ENCODE assay signal across 11 cellular contexts in the genomic region with DNA sequence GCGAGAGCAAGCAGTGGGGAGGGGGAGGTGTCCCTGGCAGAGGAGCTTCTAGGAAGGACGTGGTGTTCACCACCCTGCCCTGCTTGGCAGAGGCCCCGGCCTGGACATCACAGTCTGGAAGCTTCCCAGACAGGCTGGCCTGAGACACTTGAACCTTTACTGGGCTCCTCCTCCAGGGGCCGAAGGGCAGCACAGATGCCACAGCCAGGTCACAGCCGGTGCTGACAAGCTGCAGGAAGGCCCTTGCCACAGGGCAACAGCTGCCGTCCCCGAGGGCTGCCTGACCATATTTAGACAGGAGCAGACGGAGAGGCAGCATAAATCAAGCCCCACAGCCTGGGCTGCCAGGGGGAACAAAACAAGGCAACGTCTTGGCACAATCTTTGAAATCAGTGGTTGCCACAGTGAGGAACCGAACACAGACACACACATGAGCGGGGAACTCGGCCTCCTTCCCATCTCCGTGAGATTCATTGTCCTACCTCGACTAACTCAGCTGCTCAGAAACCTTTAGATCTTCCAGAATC. TPM values are rescaled to one million over a fixed set of nuclear protein-coding genes. Genes with fewer than 3 reads are reported as not detected.
DNase-seq lines count a peak whose midpoint lies in the region; ATAC-seq and TF ChIP-seq lines count a peak whose summit lies in the region.
"Had no signal": no experiment of that assay in that cellular context is flagged by ENCODE, and none has a peak within 500 bp of the region (broad histone marks: within the 10 kb centered on the region; RNA-seq: fewer than 3 reads in every experiment).

No MANE protein-coding gene starts in this region.

- H3K9me3 ChIP-seq in SK-N-SH (no peaks in the 10 kb centered on the region), gastroesophageal sphincter (no peaks in the 10 kb centered on the region), uterus (no peaks in the 10 kb centered on the region)

- peak; percentile 61 for DNase-seq in SK-N-SH
- DNase-seq in uterus, result peak; percentile 76
- DNase-seq: NCI-H1436 had no signal

- H4K20me1 ChIP-seq in SK-N-SH (ENCODE audit: insufficient read depth), result no peaks in the 10 kb centered on the region

- TF ChIP-seq CTCF in SK-N-SH (IDR thresholded peaks at IDR 0.05) (no peak), gastroesophageal sphincter (IDR thresholded peaks at IDR 0.05) (peak in 2 of 4 experiments; percentile 15 to 26), nephron (IDR thresholded peaks at IDR 0.05; ENCODE audit: unreplicated experiment in 3 of 3) (no peak), uterus (IDR thresholded peaks at IDR 0.05) (no peak)

- CTCF ChIA-PET in SK-N-SH (lab: Yijun Ruan, JAX), result interaction anchor here (0.9 to 3.5 kb wide), 4 partner anchors 10 to 134 kb away, joined by 3 to 15 read pairs (median 9); partner anchors contain the start of gene PRIMA1

- no peaks in the 10 kb centered on the region for H3K36me3 ChIP-seq in SK-N-SH (replicated peaks in 1 of 2; ENCODE audit: control insufficient read depth in 1 of 2, insufficient read depth in 2 of 2, low read length in 1 of 2)
- no peaks in the 10 kb centered on the region for H3K36me3 ChIP-seq in gastroesophageal sphincter
- no peaks in the 10 kb centered on the region for H3K36me3 ChIP-seq in uterus

- H3K4me1 Mint-ChIP-seq in nephron, result peaks cover 37% of the 10 kb centered on the region

- no peak overlapping the region for H3K4me2 ChIP-seq in SK-N-SH

- H3K27ac Mint-ChIP-seq in nephron, result peak overlapping the region in 2 of 3 experiments; percentile 55 to 64

- H3K27ac ChIP-seq in SK-N-SH (ENCODE audit: low read depth in 2 of 2, low read length in 1 of 2) (peak overlapping the region in 1 of 2 experiments; percentile 91; a peak in 2 of 4 replicates), gastroesophageal sphincter (peak overlapping the region; percentile 35 to 91 (median 86)), uterus (peak overlapping the region; percentile 62 to 68)
- H3K27ac ChIP-seq: parathyroid adenoma had no signal

- intact Hi-C loops in uterus (cut with DNase I; ENCODE audit: low total_unique reads), result no loop called here

- no peaks in the 10 kb centered on the region for H3K36me3 Mint-ChIP-seq in nephron (ENCODE audit: low read depth)

- H3K9me3 Mint-ChIP-seq in nephron, result no peaks in the 10 kb centered on the region

- no peaks in the 10 kb centered on the region for H3K9me2 ChIP-seq in SK-N-SH

- H3K4me3 Mint-ChIP-seq in nephron, result no peak overlapping the region

- peaks cover 20% of the 10 kb centered on the region for H3K27me3 Mint-ChIP-seq in nephron (ENCODE audit: low read depth)

- no peaks in the 10 kb centered on the region for H3K79me2 ChIP-seq in SK-N-SH (ENCODE audit: insufficient read depth)
- H3K79me2 ChIP-seq: parathyroid adenoma had no signal

- H3K27me3 ChIP-seq in SK-N-SH (ENCODE audit: insufficient read depth) (no peaks in the 10 kb centered on the region), gastroesophageal sphincter (no peaks in the 10 kb centered on the region), uterus (no peaks in the 10 kb centered on the region)

- WGBS in SK-N-SH (ENCODE audit: low lambda C conversion rate), result 16% methylated on average over 8 of the region's 14 CpGs
- WGBS in gastroesophageal sphincter (ENCODE audit: low coverage in 1 of 2), 2 donors, result 0 to 3% methylated on average over 1 to 4 of the region's 14 CpGs

- no peak overlapping the region for H2AFZ ChIP-seq in SK-N-SH (ENCODE audit: low read depth)
- H2AFZ ChIP-seq: parathyroid adenoma had no signal

- TF ChIP-seq POLR2A in gastroesophageal sphincter (IDR thresholded peaks at IDR 0.05) (no peak), uterus (IDR thresholded peaks at IDR 0.05) (no peak)

- H3K9ac ChIP-seq in SK-N-SH, result no peak overlapping the region
- H3K9ac ChIP-seq: parathyroid adenoma had no signal

- ATAC-seq in SK-N-SH treated with all-trans-retinoic acid at 6 μM for 48 hours (no peak; the same call in 2 of the 3 replicates), gastroesophageal sphincter (peak; percentile 70), GM21423 (IDR thresholded peaks at IDR 0.05; ENCODE audit: unreplicated experiment) (no peak), HG03571 (IDR thresholded peaks at IDR 0.05; ENCODE audit: unreplicated experiment) (no peak), GM18861 (IDR thresholded peaks at IDR 0.05; ENCODE audit: unreplicated experiment) (no peak)

- H3K4me1 ChIP-seq in SK-N-SH (ENCODE audit: control insufficient read depth in 1 of 2, insufficient read depth in 2 of 2, low read depth in 1 of 2, low read length in 1 of 2) (peaks cover 0 to 53% of the 10 kb centered on the region in 2 experiments; a peak in 1 of 4 replicates), gastroesophageal sphincter (peaks cover 0 to 79% (median 34%) of the 10 kb centered on the region in 3 donors), uterus (peaks cover 0 to 10% of the 10 kb centered on the region in 2 donors)
- H3K4me1 ChIP-seq: parathyroid adenoma had no signal

- TF ChIP-seq RAD21 in SK-N-SH (IDR thresholded peaks at IDR 0.05; ENCODE audit: low read length), result no peak

- TF ChIP-seq EP300 in SK-N-SH (IDR thresholded peaks at IDR 0.05; ENCODE audit: borderline replicate concordance in 1 of 2, low read depth in 1 of 2, low read length in 1 of 2), result no peak
- TF ChIP-seq EP300 in gastroesophageal sphincter (IDR thresholded peaks at IDR 0.05), result no peak

- H3K4me3 ChIP-seq in SK-N-SH (ENCODE audit: low read depth in 2 of 2, low read length in 1 of 2) (no peak overlapping the region), gastroesophageal sphincter (peak overlapping the region in 1 of 2 donors; percentile 20), uterus (no peak overlapping the region)

- no peaks in the 10 kb centered on the region for H3F3A ChIP-seq in SK-N-SH (replicated peaks; ENCODE audit: insufficient read depth)

- POLR2A ChIA-PET in SK-N-SH (lab: Yijun Ruan, JAX), result interaction anchor here (1.2 to 1.6 kb wide), 4 partner anchors 11 to 135 kb away, joined by 3 to 15 read pairs (median 4); no protein-coding TSS in a partner anchor

TF ChIP-seq in SK-N-SH, 30 proteins besides CTCF, POLR2A, EP300 and RAD21:
- TF ChIP-seq FOXM1 (IDR thresholded peaks at IDR 0.05; ENCODE audit: low read depth), result no peak
- no peak for TF ChIP-seq FOXJ3 (CRISPR knock-in tag; IDR thresholded peaks at IDR 0.05)
- no peak for TF ChIP-seq TCF12 (IDR thresholded peaks at IDR 0.05)
- no peak for TF ChIP-seq MAX (IDR thresholded peaks at IDR 0.05; ENCODE audit: low read depth)
- no peak for TF ChIP-seq SMC3 (IDR thresholded peaks at IDR 0.05; ENCODE audit: low read depth, low read length)
- no peak for TF ChIP-seq TAF1 (IDR thresholded peaks at IDR 0.05; ENCODE audit: borderline replicate concordance, low read depth, low read length)
- TF ChIP-seq CHD2 (IDR thresholded peaks at IDR 0.05; ENCODE audit: low read length, partially characterized antibody), result no peak
- no peak for TF ChIP-seq FOSL2 (IDR thresholded peaks at IDR 0.05; ENCODE audit: borderline replicate concordance, low read depth)
- peak; percentile 7; the same call in 1 of the 2 replicates for TF ChIP-seq RCOR1 (IDR thresholded peaks at IDR 0.05; ENCODE audit: low read length)

TF ChIP-seq in SK-N-SH treated with all-trans-retinoic acid at 6 μM for 48 hours, 23 proteins besides CTCF, POLR2A, EP300 and RAD21:
- TF ChIP-seq ARNTL (CRISPR knock-in tag; IDR thresholded peaks at IDR 0.05; ENCODE audit: borderline replicate concordance, low read depth) (no peak), TCF4 (CRISPR knock-in tag; IDR thresholded peaks at IDR 0.05; ENCODE audit: borderline replicate concordance) (no peak), PPARA (CRISPR knock-in tag; IDR thresholded peaks at IDR 0.05; ENCODE audit: borderline replicate concordance) (no peak), GLIS3 (CRISPR knock-in tag; IDR thresholded peaks at IDR 0.05) (no peak), ZFP30 (CRISPR knock-in tag; IDR thresholded peaks at IDR 0.05) (no peak), ESRRG (CRISPR knock-in tag; IDR thresholded peaks at IDR 0.05) (no peak), ISL1 (CRISPR knock-in tag; IDR thresholded peaks at IDR 0.05) (no peak), ZNF565 (CRISPR knock-in tag; conservative IDR thresholded peaks at IDR 0.05; ENCODE audit: low read depth) (no peak), ZFP3 (CRISPR knock-in tag; IDR thresholded peaks at IDR 0.05) (no peak)
- TF ChIP-seq, protein P1, sequence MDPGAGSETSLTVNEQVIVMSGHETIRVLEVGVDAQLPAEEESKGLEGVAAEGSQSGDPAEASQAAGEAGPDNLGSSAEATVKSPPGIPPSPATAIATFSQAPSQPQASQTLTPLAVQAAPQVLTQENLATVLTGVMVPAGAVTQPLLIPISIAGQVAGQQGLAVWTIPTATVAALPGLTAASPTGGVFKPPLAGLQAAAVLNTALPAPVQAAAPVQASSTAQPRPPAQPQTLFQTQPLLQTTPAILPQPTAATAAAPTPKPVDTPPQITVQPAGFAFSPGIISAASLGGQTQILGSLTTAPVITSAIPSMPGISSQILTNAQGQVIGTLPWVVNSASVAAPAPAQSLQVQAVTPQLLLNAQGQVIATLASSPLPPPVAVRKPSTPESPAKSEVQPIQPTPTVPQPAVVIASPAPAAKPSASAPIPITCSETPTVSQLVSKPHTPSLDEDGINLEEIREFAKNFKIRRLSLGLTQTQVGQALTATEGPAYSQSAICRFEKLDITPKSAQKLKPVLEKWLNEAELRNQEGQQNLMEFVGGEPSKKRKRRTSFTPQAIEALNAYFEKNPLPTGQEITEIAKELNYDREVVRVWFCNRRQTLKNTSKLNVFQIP (CRISPR knock-in tag; IDR thresholded peaks at IDR 0.05; ENCODE audit: borderline replicate concordance, low read depth), result no peak

RNA-seq across cellular contexts. Expression of gene PRIMA1, which starts 28.4 kb away (rescaled TPM):
- polyA plus RNA-seq in SK-N-SH (2012; rRNA removed), result 0.18 and 0.24 TPM in 2 replicates
- 0.23 and 0.49 TPM in 2 replicates for polyA plus RNA-seq in SK-N-SH (2012; cell fraction: cytosol; rRNA removed)
- 0.15 and 0.56 TPM in 2 replicates for polyA plus RNA-seq in SK-N-SH (2012; cell fraction: nucleus; rRNA removed)
- total RNA-seq in gastroesophageal sphincter, result 10 to 100 TPM; 14.0 to 28.8 (median 16.4) TPM
- total RNA-seq in uterus, result 10 to 100 TPM in 1 of 4 donors, 1 to 10 TPM in 2, under 1 TPM in 1; 0.48 to 24.5 (median 3.8) TPM
- polyA plus RNA-seq: AG04450 had no signal
